ENCODE assay signal across 12 cellular contexts in genomic region chr6:33415831-33416230, GRCh38. TPM values are rescaled to one million over a fixed set of nuclear protein-coding genes. Genes with fewer than 3 reads are reported as not detected.
DNase-seq lines count a peak whose midpoint lies in the region; ATAC-seq, FAIRE-seq and TF ChIP-seq lines count a peak whose summit lies in the region.
"Had no signal": no experiment of that assay in that cellular context is flagged by ENCODE, and none has a peak within 500 bp of the region (broad histone marks: within the 10 kb centered on the region; RNA-seq: fewer than 3 reads in every experiment).

No MANE protein-coding gene starts in this region.

- POLR2A ChIA-PET in A549 (lab: Yijun Ruan, JAX) (interaction anchor here (0.6 kb wide), 1 partner anchor 140 kb away, joined by 3 read pairs; no protein-coding TSS in a partner anchor), HEK293 (lab: Yijun Ruan, JAX) (no interaction called here)

- CTCF ChIA-PET in A549 (lab: Yijun Ruan, JAX) (interaction anchor here (2.3 kb wide), 1 partner anchor 10 kb away, joined by 11 read pairs; no protein-coding TSS in a partner anchor), HEK293 (lab: Yijun Ruan, JAX) (interaction anchor here (0.7 to 2.1 kb wide), 7 partner anchors 10 to 139 kb away, joined by 3 to 11 read pairs (median 5); partner anchors contain the start of genes B3GALT4 and ZBTB9)

- DNase-seq in A549 (ENCODE audit: low read depth in 1 of 2, low spot score in 1 of 2) = no peak
- DNase-seq in astrocyte (ENCODE audit: low read depth) = no peak
- DNase-seq in mesenchymal stem cell = no peak
- no peak for DNase-seq in NCI-H82 (lab: John Stamatoyannopoulos, UW)
- no peak for DNase-seq in HK-2 (ENCODE audit: unreplicated experiment)
- DNase-seq in C1 segment of cervical spinal cord (lab: John Stamatoyannopoulos, UW) = no peak
- DNase-seq: foreskin keratinocyte, NCI-H1092 treated with DMSO at 0.1 percent for 48 hours, pancreas, Right ventricle myocardium superior had no signal

- H3K14ac ChIP-seq in mesenchymal stem cell (ENCODE audit: low read length in 2 of 2) = no peak overlapping the region

- WGBS in A549 (ENCODE audit: missing lambda C conversion rate) = 88% methylated on average over 9 of the region's 9 CpGs
- WGBS in mesenchymal stem cell = 60% methylated on average over 1 of the region's 9 CpGs

- H3K4me1 ChIP-seq in A549 (peaks cover 42% of the 10 kb centered on the region), HEK293 (ENCODE audit: control insufficient read depth, insufficient read depth, low read length) (peaks cover 2% of the 10 kb centered on the region; the same call in 1 of the 2 replicates), astrocyte (ENCODE audit: insufficient read depth, low read length) (peaks cover 32% of the 10 kb centered on the region), mesenchymal stem cell (ENCODE audit: control insufficient read depth, insufficient read depth, low read depth, low read length) (peaks cover 39% of the 10 kb centered on the region)

- H4K8ac ChIP-seq in mesenchymal stem cell (ENCODE audit: low read length) = no peak overlapping the region

- H3K36me3 Mint-ChIP-seq in astrocyte (ENCODE audit: low read depth, unreplicated experiment) = peaks cover 11% of the 10 kb centered on the region

- H3K27me3 Mint-ChIP-seq in astrocyte (ENCODE audit: low read depth, unreplicated experiment) = no peaks in the 10 kb centered on the region

- no peak for TF ChIP-seq POLR2A in A549 (IDR thresholded peaks at IDR 0.05; ENCODE audit: low read length)

- no peak overlapping the region for H2BK120ac ChIP-seq in mesenchymal stem cell (ENCODE audit: low read depth, low read length)

- no peak overlapping the region for H4K91ac ChIP-seq in mesenchymal stem cell (ENCODE audit: low read length)

- no peak overlapping the region for H3K18ac ChIP-seq in mesenchymal stem cell (ENCODE audit: low read depth in 1 of 2, low read length in 2 of 2)

- peaks cover 48% of the 10 kb centered on the region for H4K20me1 ChIP-seq in astrocyte (ENCODE audit: insufficient read depth, low read length)

- TF ChIP-seq CTCF in A549 (IDR thresholded peaks at IDR 0.05) (no peak), HEK293 (tag by site-specific recombination; IDR thresholded peaks at IDR 0.05) (no peak), astrocyte (IDR thresholded peaks at IDR 0.05; ENCODE audit: insufficient read depth, low read depth, low read length) (no peak)

- H3K27me3 ChIP-seq in astrocyte (ENCODE audit: insufficient read depth, low read length) = no peaks in the 10 kb centered on the region
- no peaks in the 10 kb centered on the region for H3K27me3 ChIP-seq in mesenchymal stem cell (ENCODE audit: control insufficient read depth in 1 of 2, insufficient read depth in 1 of 2, low read length in 2 of 2)
- H3K27me3 ChIP-seq: foreskin keratinocyte, pancreas had no signal

- peaks cover 50% of the 10 kb centered on the region for H3K79me2 ChIP-seq in astrocyte (ENCODE audit: insufficient read depth, low read length)

- no peak overlapping the region for H3K4ac ChIP-seq in mesenchymal stem cell (ENCODE audit: low read depth in 1 of 2, low read length in 2 of 2)

- no peak for TF ChIP-seq RAD21 in A549 (conservative IDR thresholded peaks at IDR 0.05 in 1 of 2, IDR thresholded peaks at IDR 0.05 in 1 of 2)

- H2BK5ac ChIP-seq in mesenchymal stem cell (ENCODE audit: low read depth, low read length, poor library complexity, severe bottlenecking) = no peak overlapping the region

- H3K4me3 ChIP-seq in A549 (no peak overlapping the region), HEK293 (ENCODE audit: low read depth, low read length) (no peak overlapping the region), astrocyte (ENCODE audit: insufficient read depth, low read depth, low read length) (peak overlapping the region; percentile 82), mesenchymal stem cell (ENCODE audit: insufficient read depth in 1 of 2, low read depth in 1 of 2, low read length in 2 of 2) (peak overlapping the region in 1 of 2 experiments; percentile 99)

- no peak overlapping the region for H3K27ac Mint-ChIP-seq in astrocyte (ENCODE audit: unreplicated experiment)

- H2BK15ac ChIP-seq in mesenchymal stem cell (ENCODE audit: low read depth, poor library complexity, severe bottlenecking) = no peak overlapping the region

- H3K4me2 ChIP-seq in A549 (peak overlapping the region; percentile 93; the same call in 2 of the 3 replicates), astrocyte (ENCODE audit: low read length) (peak overlapping the region; percentile 97), mesenchymal stem cell (ENCODE audit: low read length, poor library complexity, severe bottlenecking) (peak overlapping the region; percentile 81)

- H2AFZ ChIP-seq in astrocyte (ENCODE audit: low read depth, low read length) (no peak overlapping the region), mesenchymal stem cell (ENCODE audit: low read depth, low read length) (no peak overlapping the region)

- H2BK12ac ChIP-seq in mesenchymal stem cell (ENCODE audit: low read length in 2 of 2) = no peak overlapping the region

- no peak overlapping the region for H3K23ac ChIP-seq in mesenchymal stem cell (ENCODE audit: low read length in 2 of 2)

- H3K4me3 Mint-ChIP-seq in astrocyte (ENCODE audit: unreplicated experiment) = peak overlapping the region; percentile 98

- FAIRE-seq in A549 (lab: Jason Lieb, UNC) (no peak), astrocyte (lab: Jason Lieb, UNC) (no peak)
- FAIRE-seq: pancreas had no signal

- H3K4me1 Mint-ChIP-seq in astrocyte (ENCODE audit: low read depth, unreplicated experiment) = peaks cover 34% of the 10 kb centered on the region

- H3K79me1 ChIP-seq in mesenchymal stem cell (replicated peaks; ENCODE audit: low read length, poor library complexity, severe bottlenecking) = peaks cover 22% of the 10 kb centered on the region

- H3K9me3 Mint-ChIP-seq in astrocyte (ENCODE audit: unreplicated experiment) = no peaks in the 10 kb centered on the region

- H3K36me3 ChIP-seq in HEK293 (ENCODE audit: control insufficient read depth in 2 of 2, insufficient read depth in 1 of 2, low read length in 2 of 2) = peaks cover 0 to 44% of the 10 kb centered on the region in 2 experiments; a peak in 1 of 3 replicates
- H3K36me3 ChIP-seq in astrocyte (ENCODE audit: insufficient read depth, low read length) = peaks cover 8% of the 10 kb centered on the region
- H3K36me3 ChIP-seq in mesenchymal stem cell (ENCODE audit: control insufficient read depth in 1 of 2, insufficient read depth in 2 of 2, low read depth in 1 of 2, low read length in 2 of 2) = peaks cover 43 to 50% of the 10 kb centered on the region in 2 experiments

- H3K9ac ChIP-seq in astrocyte (ENCODE audit: low read length) = peak overlapping the region; percentile 93
- peak overlapping the region; percentile 99 for H3K9ac ChIP-seq in mesenchymal stem cell (ENCODE audit: low read length)

- no peak overlapping the region for H2AK5ac ChIP-seq in mesenchymal stem cell (ENCODE audit: low read length, severe bottlenecking)

- TF ChIP-seq EP300 in A549 (IDR thresholded peaks at IDR 0.05) = no peak

- ATAC-seq in A549 = no peak
- no peak for ATAC-seq in HG03097 (IDR thresholded peaks at IDR 0.05; ENCODE audit: low FRiP score, unreplicated experiment)
- ATAC-seq: foreskin keratinocyte, pancreas had no signal

- H3K27ac ChIP-seq in A549 (0 out of 6 replicates have a peak overlapping the region, but pooled peaks of 1 of the 2 experiments have one; percentile 22), HEK293 (ENCODE audit: extremely low read depth, low read depth, low read length) (no peak overlapping the region), astrocyte (ENCODE audit: low read depth, low read length) (peak overlapping the region; percentile 98), mesenchymal stem cell (ENCODE audit: low read length, poor library complexity, severe bottlenecking) (no peak overlapping the region)
- H3K27ac ChIP-seq: foreskin keratinocyte, pancreas had no signal

- no peaks in the 10 kb centered on the region for H3K9me3 ChIP-seq in A549
- no peaks in the 10 kb centered on the region for H3K9me3 ChIP-seq in HEK293 (ENCODE audit: control insufficient read depth, insufficient read depth, low read depth, low read length)
- no peaks in the 10 kb centered on the region for H3K9me3 ChIP-seq in astrocyte (ENCODE audit: insufficient read depth, low read depth, low read length)
- no peaks in the 10 kb centered on the region for H3K9me3 ChIP-seq in mesenchymal stem cell (ENCODE audit: control insufficient read depth, low read length)
- H3K9me3 ChIP-seq: pancreas had no signal

RNA-seq across cellular contexts. Expression of gene CUTA, which starts 2.1 kb away (rescaled TPM):
- polyA plus RNA-seq in A549 (2011; rRNA removed) (98.9 and 106 TPM in 2 replicates), A549 (2017; fragmentation: RNase III; extraction: RNeasy Plus Mini Kit Qiagen cat#74134 plus additional on column Dnase treatment) (171 to 175 TPM (median 172 TPM) in 3 replicates)
- 203 and 209 TPM in 2 replicates for polyA plus RNA-seq in A549 (2012; cell fraction: cytosol; rRNA removed)
- 194 and 236 TPM in 2 replicates for polyA plus RNA-seq in A549 (2012; cell fraction: nucleus; rRNA removed)
- 52.4 and 69.0 TPM in 2 replicates for polyA minus RNA-seq in A549 (2011; rRNA and poly(A)+ RNA removed)
- 232 and 256 TPM in 2 replicates for total RNA-seq in astrocyte
- 472 TPM for polyA plus RNA-seq in mesenchymal stem cell (2013, experiment 1 of 2)
- polyA plus RNA-seq in mesenchymal stem cell (2013, experiment 2 of 2) = 480 TPM

RNA-seq across cellular contexts. Expression of gene SYNGAP1, which starts 4.0 kb away (rescaled TPM):
- polyA plus RNA-seq in A549 (2011; rRNA removed) (2.2 and 3.6 TPM in 2 replicates), A549 (2017; fragmentation: RNase III; extraction: RNeasy Plus Mini Kit Qiagen cat#74134 plus additional on column Dnase treatment) (6.9 to 10.8 TPM (median 9.2 TPM) in 3 replicates)
- 3.3 and 4.1 TPM in 2 replicates for polyA plus RNA-seq in A549 (2012; cell fraction: cytosol; rRNA removed)
- polyA plus RNA-seq in A549 (2012; cell fraction: nucleus; rRNA removed) = 15.8 and 16.4 TPM in 2 replicates
- 1.5 and 2.3 TPM in 2 replicates for polyA minus RNA-seq in A549 (2011; rRNA and poly(A)+ RNA removed)
- 34.5 and 36.1 TPM in 2 replicates for total RNA-seq in astrocyte
- polyA plus RNA-seq in mesenchymal stem cell (2013, experiment 1 of 2) = 18.5 TPM
- 19.0 TPM for polyA plus RNA-seq in mesenchymal stem cell (2013, experiment 2 of 2)

RNA-seq across cellular contexts. Expression of gene PHF1, which starts 5.0 kb away (rescaled TPM):
- 14.0 and 21.2 TPM in 2 replicates for polyA plus RNA-seq in A549 (2011; rRNA removed)
- polyA plus RNA-seq in A549 (2012; cell fraction: cytosol; rRNA removed) = 16.8 and 18.5 TPM in 2 replicates
- 69.5 and 80.6 TPM in 2 replicates for polyA plus RNA-seq in A549 (2012; cell fraction: nucleus; rRNA removed)
- 16.6 to 21.6 TPM (median 21.4 TPM) in 3 replicates for polyA plus RNA-seq in A549 (2017; fragmentation: RNase III; extraction: RNeasy Plus Mini Kit Qiagen cat#74134 plus additional on column Dnase treatment)
- 10.6 and 13.2 TPM in 2 replicates for polyA minus RNA-seq in A549 (2011; rRNA and poly(A)+ RNA removed)
- total RNA-seq in astrocyte = 29.7 and 34.3 TPM in 2 replicates
- 43.1 TPM for polyA plus RNA-seq in mesenchymal stem cell (2013, experiment 1 of 2)
- polyA plus RNA-seq in mesenchymal stem cell (2013, experiment 2 of 2) = 40.9 TPM

RNA-seq across cellular contexts. Expression of gene KIFC1, which starts 24.2 kb away (rescaled TPM):
- polyA plus RNA-seq in A549 (2011; rRNA removed) (23.0 and 23.9 TPM in 2 replicates), A549 (2017; fragmentation: RNase III; extraction: RNeasy Plus Mini Kit Qiagen cat#74134 plus additional on column Dnase treatment) (29.1 to 33.7 TPM (median 30.5 TPM) in 3 replicates)
- polyA plus RNA-seq in A549 (2012; cell fraction: cytosol; rRNA removed) = 46.2 and 51.0 TPM in 2 replicates
- 75.5 and 83.0 TPM in 2 replicates for polyA plus RNA-seq in A549 (2012; cell fraction: nucleus; rRNA removed)
- 33.4 TPM in 2 replicates for polyA minus RNA-seq in A549 (2011; rRNA and poly(A)+ RNA removed)
- total RNA-seq in astrocyte = 2.9 and 4.2 TPM in 2 replicates
- polyA plus RNA-seq in mesenchymal stem cell (2013, experiment 1 of 2) = 4.9 TPM
- 5.1 TPM for polyA plus RNA-seq in mesenchymal stem cell (2013, experiment 2 of 2)

RNA-seq across cellular contexts. Expression of gene ZBTB9, which starts 38.5 kb away (rescaled TPM):
- polyA plus RNA-seq in A549 (2011; rRNA removed) (6.9 and 9.5 TPM in 2 replicates), A549 (2017; fragmentation: RNase III; extraction: RNeasy Plus Mini Kit Qiagen cat#74134 plus additional on column Dnase treatment) (9.1 to 9.9 TPM (median 9.5 TPM) in 3 replicates)
- polyA plus RNA-seq in A549 (2012; cell fraction: cytosol; rRNA removed) = 3.2 and 4.1 TPM in 2 replicates
- polyA plus RNA-seq in A549 (2012; cell fraction: nucleus; rRNA removed) = 7.9 and 9.2 TPM in 2 replicates
- 13.9 and 18.0 TPM in 2 replicates for polyA minus RNA-seq in A549 (2011; rRNA and poly(A)+ RNA removed)
- 9.8 and 10.4 TPM in 2 replicates for total RNA-seq in astrocyte
- 3.6 TPM for polyA plus RNA-seq in mesenchymal stem cell (2013, experiment 1 of 2)
- polyA plus RNA-seq in mesenchymal stem cell (2013, experiment 2 of 2) = 3.9 TPM
